Comparison of ENCODE assay signal across 23 cellular contexts in the genomic region with DNA sequence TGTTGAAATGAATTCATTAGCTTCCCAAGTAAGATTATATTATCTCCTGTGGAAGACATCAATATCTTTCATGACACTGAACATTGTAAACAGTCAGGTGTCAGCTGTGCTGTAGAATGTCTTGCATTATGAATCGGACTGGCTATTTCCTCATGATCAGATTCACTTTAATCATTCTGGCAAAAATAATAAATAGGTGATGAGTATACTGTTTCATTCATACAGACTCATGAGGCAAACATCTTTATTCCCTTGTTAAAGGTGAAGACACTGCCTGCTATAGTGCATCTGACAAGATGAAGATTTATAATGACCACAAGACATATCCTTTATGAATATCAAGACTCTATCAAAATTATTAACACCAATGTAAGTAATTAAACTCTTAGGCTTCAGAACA.
"Had no signal": no experiment of that assay in that cellular context is flagged by ENCODE, and none has a peak within 500 bp of the region (broad histone marks: within the 10 kb centered on the region; RNA-seq: fewer than 3 reads in every experiment).

No MANE protein-coding gene starts in this region.

- H3K27ac ChIP-seq: coronary artery, esophagus muscularis mucosa, gastroesophageal sphincter, parathyroid adenoma, right lobe of liver, skin epidermis, testis, uterus had no signal

- H3K9me3 Mint-ChIP-seq: activated naive CD8-positive, alpha-beta T cell treated with anti-CD3 and anti-CD28 coated beads, Interleukin-2, amount 10 ng/mL, durations not matched to agents 7 days and 5 days; nephron progenitor cell; WTC11 had no signal

- H3K9ac ChIP-seq: parathyroid adenoma had no signal

- FAIRE-seq: islet of Langerhans had no signal

- H3K4me1 ChIP-seq: parathyroid adenoma, right lobe of liver, testis, uterus had no signal

- H3K4me1 Mint-ChIP-seq: nephron progenitor cell, WTC11 had no signal

- ATAC-seq: gastroesophageal sphincter, left ventricle myocardium superior, right lobe of liver, WTC11 had no signal

- H3K9me3 ChIP-seq: esophagus muscularis mucosa, gastroesophageal sphincter, right lobe of liver, testis, uterus had no signal

- H3K36me3 ChIP-seq: uterus had no signal

- H2AFZ ChIP-seq: parathyroid adenoma had no signal

- DNase-seq: activated CD4-positive, alpha-beta T cell treated with anti-CD3 and anti-CD28 coated beads for 4 hours; activated CD8-positive, alpha-beta memory T cell treated with anti-CD3 and anti-CD28 coated beads for 24 hours; activated naive CD8-positive, alpha-beta T cell treated with anti-CD3 and anti-CD28 coated beads, Interleukin-2, amount 10 ng/mL, durations not matched to agents 7 days and 5 days; cerebellar nuclear complex; head of caudate nucleus; hypothalamus; left ventricle myocardium superior; mammary epithelial cell; midbrain; nephron progenitor cell; right lobe of liver; stimulated activated CD4-positive, alpha-beta T cell treated with anti-CD3 and anti-CD28 coated beads, Interleukin-1b, Interleukin-23, amount 100 ng/mL, for 48 hours; T1000; testis; trophoblast cell; uterus had no signal

- H3K27me3 ChIP-seq: esophagus muscularis mucosa, gastroesophageal sphincter, right lobe of liver, testis, uterus had no signal

- H3K4me3 ChIP-seq: coronary artery, esophagus muscularis mucosa, gastroesophageal sphincter, right lobe of liver, skin epidermis, testis, uterus had no signal

- H3K4me3 Mint-ChIP-seq: activated naive CD8-positive, alpha-beta T cell treated with anti-CD3 and anti-CD28 coated beads, Interleukin-2, amount 10 ng/mL, durations not matched to agents 7 days and 5 days; nephron progenitor cell; WTC11 had no signal

- H3K27me3 Mint-ChIP-seq: activated naive CD8-positive, alpha-beta T cell treated with anti-CD3 and anti-CD28 coated beads, Interleukin-2, amount 10 ng/mL, durations not matched to agents 7 days and 5 days had no signal

- H3K27ac Mint-ChIP-seq: activated naive CD8-positive, alpha-beta T cell treated with anti-CD3 and anti-CD28 coated beads, Interleukin-2, amount 10 ng/mL, durations not matched to agents 7 days and 5 days; nephron progenitor cell; WTC11 had no signal
